1 cellular context compared by ENCODE assay signal in genomic region chr1:46611691-46612221, GRCh38.
TF ChIP-seq lines count a peak whose summit lies in the region.

No MANE protein-coding gene starts in this region.

TF ChIP-seq in HEK293, 187 proteins besides CTCF, POLR2A, EP300 and RAD21 (continued from another document and continues in another):
- TF ChIP-seq SCRT2 (tag by site-specific recombination; IDR thresholded peaks at IDR 0.05) = peak; percentile 73; the same call in 1 of the 2 replicates
- peak; percentile 53 for TF ChIP-seq GLIS2 (tag by site-specific recombination; IDR thresholded peaks at IDR 0.05)
- TF ChIP-seq ZNF416 (tag by site-specific recombination; IDR thresholded peaks at IDR 0.05) = no peak
- TF ChIP-seq ZNF121 (tag by site-specific recombination; IDR thresholded peaks at IDR 0.05) = no peak
- 0 out of 2 replicates have a peak, but pooled peaks have one; percentile 43 for TF ChIP-seq ZNF629 (tag by site-specific recombination; IDR thresholded peaks at IDR 0.05)
- no peak for TF ChIP-seq TSHZ1 (tag by site-specific recombination; IDR thresholded peaks at IDR 0.05; ENCODE audit: borderline replicate concordance)
- TF ChIP-seq KLF10 (tag by site-specific recombination; IDR thresholded peaks at IDR 0.05) = no peak
- no peak for TF ChIP-seq PRDM10 (tag by site-specific recombination; IDR thresholded peaks at IDR 0.05)
- peak; percentile 96 for TF ChIP-seq ZNF398 (tag by site-specific recombination; IDR thresholded peaks at IDR 0.05)
- TF ChIP-seq TCF7L2 (IDR thresholded peaks at IDR 0.05; ENCODE audit: borderline replicate concordance, low read depth, low read length) = no peak
- no peak for TF ChIP-seq ZFP69B (tag by site-specific recombination; IDR thresholded peaks at IDR 0.05)
- no peak for TF ChIP-seq ZNF843 (tag by site-specific recombination; IDR thresholded peaks at IDR 0.05)
- no peak for TF ChIP-seq ZNF138 (tag by site-specific recombination; IDR thresholded peaks at IDR 0.05; ENCODE audit: borderline replicate concordance)
- TF ChIP-seq ZNF266 (tag by site-specific recombination; IDR thresholded peaks at IDR 0.05; ENCODE audit: low read depth) = no peak
- TF ChIP-seq ZNF426 (tag by site-specific recombination; IDR thresholded peaks at IDR 0.05) = no peak
- TF ChIP-seq ZNF23 (tag by site-specific recombination; IDR thresholded peaks at IDR 0.05; ENCODE audit: borderline replicate concordance) = no peak
- TF ChIP-seq ZBTB21 (tag by site-specific recombination; IDR thresholded peaks at IDR 0.05) = 0 out of 2 replicates have a peak, but pooled peaks have one; percentile 23
- TF ChIP-seq EGR2 (tag by site-specific recombination; IDR thresholded peaks at IDR 0.05; ENCODE audit: low read depth) = peak; percentile 60
- no peak for TF ChIP-seq ATF2 (tag by site-specific recombination; IDR thresholded peaks at IDR 0.05; ENCODE audit: low read depth)
- no peak for TF ChIP-seq ZNF133 (tag by site-specific recombination; IDR thresholded peaks at IDR 0.05)
- peak; percentile 77 for TF ChIP-seq KLF1 (tag by site-specific recombination; IDR thresholded peaks at IDR 0.05)
- TF ChIP-seq PRDM6 (tag by site-specific recombination; IDR thresholded peaks at IDR 0.05) = no peak
- no peak for TF ChIP-seq PRDM1 (tag by site-specific recombination; IDR thresholded peaks at IDR 0.05)
- no peak for TF ChIP-seq ELK4 (IDR thresholded peaks at IDR 0.05; ENCODE audit: borderline replicate concordance, low read depth, low read length)
- TF ChIP-seq ZNF513 (tag by site-specific recombination; IDR thresholded peaks at IDR 0.05) = no peak
- no peak for TF ChIP-seq ZNF335 (tag by site-specific recombination; conservative IDR thresholded peaks at IDR 0.05)
- no peak for TF ChIP-seq ZBTB6 (tag by site-specific recombination; IDR thresholded peaks at IDR 0.05)
- TF ChIP-seq ZNF610 (tag by site-specific recombination; IDR thresholded peaks at IDR 0.05; ENCODE audit: borderline replicate concordance) = no peak
- TF ChIP-seq ZNF175 (tag by site-specific recombination; IDR thresholded peaks at IDR 0.05) = no peak
- TF ChIP-seq ZNF239 (tag by site-specific recombination; IDR thresholded peaks at IDR 0.05) = no peak
- TF ChIP-seq PATZ1 (tag by site-specific recombination; IDR thresholded peaks at IDR 0.05) = 0 out of 2 replicates have a peak, but pooled peaks have one; percentile 18
- no peak for TF ChIP-seq MYNN (tag by site-specific recombination; IDR thresholded peaks at IDR 0.05; ENCODE audit: borderline replicate concordance)
- TF ChIP-seq ZNF26 (tag by site-specific recombination; IDR thresholded peaks at IDR 0.05) = no peak
- TF ChIP-seq KLF17 (tag by site-specific recombination; IDR thresholded peaks at IDR 0.05) = peak; percentile 94; the same call in 1 of the 2 replicates
